In the genomic region with DNA sequence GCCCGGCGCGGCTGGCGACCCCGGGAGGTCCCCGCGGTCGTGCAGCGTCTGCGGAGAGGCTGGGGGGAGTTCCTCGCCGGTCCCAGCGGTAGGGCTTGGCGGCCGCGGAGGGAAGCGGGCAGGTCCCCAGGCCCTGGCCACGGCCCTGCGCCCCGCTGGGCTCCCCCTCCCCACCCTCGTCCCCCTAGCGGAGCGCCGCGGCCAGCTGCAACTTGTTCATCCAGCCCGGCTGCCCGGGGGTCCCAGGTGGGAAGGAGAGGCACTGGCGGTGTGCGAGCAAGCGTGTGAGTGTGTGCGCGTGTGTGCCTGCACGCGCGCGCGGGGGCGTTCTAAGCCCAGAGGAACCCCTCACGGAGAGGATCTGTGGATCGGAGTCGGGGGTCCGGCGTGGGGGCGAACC, we compare ENCODE assay signal across 7 cellular contexts. TPM values are rescaled to one million over a fixed set of nuclear protein-coding genes. Genes with fewer than 3 reads are reported as not detected.
DNase-seq lines count a peak whose midpoint lies in the region; ATAC-seq and TF ChIP-seq lines count a peak whose summit lies in the region.

No MANE protein-coding gene starts in this region.

- H3K27ac Mint-ChIP-seq in chondrocyte (ENCODE audit: unreplicated experiment): peak overlapping the region; percentile 94

- TF ChIP-seq CTCF in chondrocyte (IDR thresholded peaks at IDR 0.05): peak; percentile 73

- H3K4me1 Mint-ChIP-seq in chondrocyte (ENCODE audit: low read depth): peaks cover 48% of the 10 kb centered on the region

- H3K36me3 ChIP-seq in subcutaneous abdominal adipose tissue (ENCODE audit: control insufficient read depth in 5 of 5, insufficient read depth in 5 of 5, low read length in 5 of 5): no peaks in the 10 kb centered on the region

- intact Hi-C loops in left colon (cut with DNase I, micrococcal nuclease): loop anchor here in 1 of 2 donors (5.0 kb wide), 1 partner anchor 296 kb away; no protein-coding TSS in a partner anchor

- H3K27ac ChIP-seq in subcutaneous abdominal adipose tissue (ENCODE audit: low read depth, low read length): peak overlapping the region; percentile 97

- no peaks in the 10 kb centered on the region for H3K9me3 ChIP-seq in subcutaneous abdominal adipose tissue (ENCODE audit: control insufficient read depth in 5 of 5, low read length in 5 of 5)

- peaks cover 3% of the 10 kb centered on the region for H3K36me3 Mint-ChIP-seq in chondrocyte (ENCODE audit: low read depth)

- DNase-seq in KBM-7 (peak; percentile 19), chondrocyte (ENCODE audit: low spot score) (peak; percentile 89), left colon (peak; percentile 26 to 28), NOMO-1 treated with dmso at 0.1 percent for 144 hours (lab: John Stamatoyannopoulos, UW; ENCODE audit: unreplicated experiment) (no peak), NCI-H187 treated with DMSO at 0.1 percent for 48 hours (lab: John Stamatoyannopoulos, UW) (no peak)
- DNase-seq in NK-92 treated with Interleukin-12 subunit alpha and Interleukin-12 subunit beta, amount 100 ng/mL, for 24 hours (lab: John Stamatoyannopoulos, UW): no peak

- in situ Hi-C loops in KBM-7 (cut with MboI; ENCODE audit: low pct_unique_long_range_greater_than_20kb, low sequenced_read_pairs): no loop called here

- H3K9me3 Mint-ChIP-seq in chondrocyte (ENCODE audit: low read depth): peaks cover 9% of the 10 kb centered on the region

- peak overlapping the region; percentile 86 for H3K4me3 Mint-ChIP-seq in chondrocyte (ENCODE audit: unreplicated experiment)

- H3K4me1 ChIP-seq in subcutaneous abdominal adipose tissue (ENCODE audit: control insufficient read depth in 5 of 5, insufficient read depth in 5 of 5, low read length in 5 of 5): peaks cover 2 to 53% (median 43%) of the 10 kb centered on the region in 5 donors

- H3K4me3 ChIP-seq in subcutaneous abdominal adipose tissue (ENCODE audit: low read depth in 1 of 5, low read length in 5 of 5): peak overlapping the region; percentile 61 to 95 (median 87)

- no peaks in the 10 kb centered on the region for H3K27me3 Mint-ChIP-seq in chondrocyte (ENCODE audit: low read depth)

- H3K27me3 ChIP-seq in subcutaneous abdominal adipose tissue (ENCODE audit: control insufficient read depth in 5 of 5, insufficient read depth in 4 of 5, low read length in 5 of 5): no peaks in the 10 kb centered on the region

- no peak for ATAC-seq in left colon

- H3K9ac ChIP-seq in subcutaneous abdominal adipose tissue (ENCODE audit: low read length in 5 of 5): peak overlapping the region; percentile 66 to 94 (median 83)

RNA-seq across cellular contexts. Expression of a gene that starts 1.3 kb away (rescaled TPM):
- total RNA-seq in chondrocyte (116 to 142 TPM (median 131 TPM) in 3 replicates), left colon (10 to 100 TPM; 12.3 to 15.9 TPM)

Comparison
In these comparisons a context has a peak if more than half of its experiments do, and no peak if none do; other contexts are left out.
1. DNase-seq: peak in KBM-7 (single experiment), chondrocyte (single experiment) and left colon (2 of 2); none in NOMO-1 treated with dmso at 0.1 percent for 144 hours (single experiment), NCI-H187 treated with DMSO at 0.1 percent for 48 hours (single experiment) and NK-92 treated with Interleukin-12 subunit alpha and Interleukin-12 subunit beta, amount 100 ng/mL, for 24 hours (single experiment).